8 cellular contexts compared by ENCODE assay signal in the genomic region with DNA sequence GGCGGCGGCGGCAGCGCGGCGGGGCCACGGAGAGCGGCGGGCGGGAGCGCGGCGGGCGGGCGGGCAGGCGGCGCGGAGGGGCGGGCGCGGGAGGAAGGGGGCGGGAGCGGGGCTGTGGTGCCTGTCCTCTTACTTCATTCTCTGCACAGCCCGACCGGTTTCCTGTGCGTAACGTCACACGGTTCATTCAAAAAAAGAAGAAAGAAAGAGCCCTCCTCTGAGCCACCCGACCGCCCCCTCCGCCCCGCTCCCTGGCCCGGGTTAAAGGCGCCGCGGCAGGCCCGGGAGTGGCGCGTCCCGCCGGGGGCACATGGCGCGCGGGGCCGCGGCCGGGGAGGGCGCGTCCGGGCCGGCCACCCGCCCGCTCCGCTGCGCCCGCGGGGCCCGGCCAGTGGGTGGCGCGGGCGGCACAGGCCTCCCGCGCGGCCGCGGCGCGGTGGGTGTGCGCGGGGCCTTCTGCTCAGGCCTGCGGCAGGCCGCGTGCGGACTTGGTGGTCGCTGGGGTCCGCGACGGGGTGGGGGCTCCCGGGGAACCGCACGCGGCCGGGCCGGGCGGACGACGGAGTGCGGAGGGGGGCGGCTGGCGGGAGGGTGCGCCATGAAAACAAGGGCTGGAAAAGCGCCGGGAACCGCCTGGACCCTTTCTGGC. TPM values are rescaled to one million over a fixed set of nuclear protein-coding genes. Genes with fewer than 3 reads are reported as not detected.
DNase-seq lines count a peak whose midpoint lies in the region; ATAC-seq, FAIRE-seq and TF ChIP-seq lines count a peak whose summit lies in the region.

No MANE protein-coding gene starts in this region.

- peak overlapping the region; percentile 87 for H3K4me3 Mint-ChIP-seq in activated B cell treated with CpG ODN at 0.5 μM for 24 hours

- no peak for TF ChIP-seq EP300 in A549 (IDR thresholded peaks at IDR 0.05)

- peaks cover 10% of the 10 kb centered on the region for H3K27me3 ChIP-seq in keratinocyte (ENCODE audit: control insufficient read depth, extremely low read depth, insufficient read depth, low read length)

- H2AFZ ChIP-seq in keratinocyte (ENCODE audit: control insufficient read depth, low read length): peak overlapping the region; percentile 82

- H3K27me3 Mint-ChIP-seq in activated B cell treated with CpG ODN at 0.5 μM for 24 hours: no peaks in the 10 kb centered on the region

- no peaks in the 10 kb centered on the region for H3K9me3 ChIP-seq in A549
- no peaks in the 10 kb centered on the region for H3K9me3 ChIP-seq in keratinocyte (ENCODE audit: control insufficient read depth, low read depth, low read length)

- TF ChIP-seq POLR2A in A549 (IDR thresholded peaks at IDR 0.05; ENCODE audit: low read length): no peak
- peak; percentile 28 for TF ChIP-seq POLR2A in GM18526 (IDR thresholded peaks at IDR 0.05; ENCODE audit: extremely low read depth, insufficient read length)

- intact Hi-C loops in activated B cell treated with CpG ODN at 0.5 μM for 24 hours (cut with micrococcal nuclease): loop anchor here (1.0 to 5.0 kb wide), 7 partner anchors 8 to 798 kb away; a partner anchor contains a TSS

- no peak for TF ChIP-seq RAD21 in A549 (conservative IDR thresholded peaks at IDR 0.05 in 1 of 2, IDR thresholded peaks at IDR 0.05 in 1 of 2)

- CTCF ChIA-PET in A549 (lab: Yijun Ruan, JAX) (interaction anchor here (1.0 kb wide), 3 partner anchors 139 to 304 kb away, joined by 3 read pairs; no protein-coding TSS in a partner anchor), activated B cell treated with CpG ODN at 0.5 μM for 24 hours (lab: Charles Lee) (interaction anchor here (1.0 to 11.8 kb wide), 4 partner anchors 166 to 301 kb away, joined by 4 to 166 read pairs (median 59); no protein-coding TSS in a partner anchor)

- peak overlapping the region; percentile 85 for H3K27ac Mint-ChIP-seq in activated B cell treated with CpG ODN at 0.5 μM for 24 hours

- peak overlapping the region; percentile 81 for H3K4me2 ChIP-seq in A549
- peak overlapping the region; percentile 80 for H3K4me2 ChIP-seq in keratinocyte (ENCODE audit: control insufficient read depth, extremely low read depth, insufficient read depth, low read depth, low read length)

- H3K36me3 Mint-ChIP-seq in activated B cell treated with CpG ODN at 0.5 μM for 24 hours (ENCODE audit: low read depth): peaks cover 40% of the 10 kb centered on the region

- POLR2A ChIA-PET in A549 (lab: Yijun Ruan, JAX): no interaction called here
- POLR2A ChIA-PET in activated B cell treated with CpG ODN at 0.5 μM for 24 hours (lab: Charles Lee): interaction anchor here (0.6 to 7.1 kb wide), 14 partner anchors 8 to 304 kb away, joined by 3 to 162 read pairs (median 22); no protein-coding TSS in a partner anchor

- H3K27ac ChIP-seq in A549 (peak overlapping the region; percentile 85 to 94), caudate nucleus (ENCODE audit: low read depth, low read length) (peak overlapping the region; percentile 49), keratinocyte (ENCODE audit: control insufficient read depth, insufficient read depth, low read length) (peak overlapping the region; percentile 39)

- peak overlapping the region; percentile 51 for H3K4me3 ChIP-seq in A549
- H3K4me3 ChIP-seq in keratinocyte (ENCODE audit: control insufficient read depth in 2 of 3, extremely low read depth in 1 of 3, insufficient read depth in 2 of 3, low read depth in 1 of 3, low read length in 3 of 3): peak overlapping the region; percentile 49 to 63 (median 60)

- DNase-seq in A549 (ENCODE audit: low read depth in 1 of 2, low spot score in 1 of 2): peak; percentile 28 to 60
- DNase-seq in NCI-H2171 treated with DMSO at 0.1 percent for 48 hours (lab: John Stamatoyannopoulos, UW): peak; percentile 79
- peak; percentile 78 for DNase-seq in activated B cell treated with CpG ODN at 0.5 μM for 24 hours
- DNase-seq in caudate nucleus (lab: John Stamatoyannopoulos, UW): peak in 58 of 61 donors; percentile 31 to 89 (median 72)
- DNase-seq in keratinocyte (ENCODE audit: low read depth, low spot score): no peak
- DNase-seq in stimulated activated CD4-positive, alpha-beta T cell treated with anti-CD3 and anti-CD28 coated beads, Interleukin-15, amount 100 ng/mL, for 24 hours: peak; percentile 87

- H3K36me3 ChIP-seq in keratinocyte (ENCODE audit: control insufficient read depth in 2 of 2, extremely low read depth in 1 of 2, insufficient read depth in 2 of 2, low read length in 2 of 2): no peaks in the 10 kb centered on the region

- WGBS in A549 (ENCODE audit: missing lambda C conversion rate): 2% methylated on average over 7 of the region's 94 CpGs

- FAIRE-seq in A549 (lab: Jason Lieb, UNC) (no peak), keratinocyte (lab: Jason Lieb, UNC) (no peak)

- H3K4me1 ChIP-seq in A549: peaks cover 15% of the 10 kb centered on the region; the same call in 1 of the 3 replicates
- H3K4me1 ChIP-seq in keratinocyte (ENCODE audit: control insufficient read depth, extremely low read depth, insufficient read depth, low read length): peaks cover 20% of the 10 kb centered on the region

- H3K9ac ChIP-seq in keratinocyte (ENCODE audit: control insufficient read depth, extremely low read depth, insufficient read depth, low read length): peak overlapping the region; percentile 76

- dilution Hi-C loops in keratinocyte (cut with MboI; ENCODE audit: extremely low pct_ligation_motif_present, low sequenced_read_pairs): loop anchor here (25.0 kb wide), 1 partner anchor 308 kb away; no protein-coding TSS in a partner anchor

- H3K4me1 Mint-ChIP-seq in activated B cell treated with CpG ODN at 0.5 μM for 24 hours: peaks cover 49% of the 10 kb centered on the region

- peak; percentile 33 for TF ChIP-seq CTCF in A549 (IDR thresholded peaks at IDR 0.05)
- TF ChIP-seq CTCF in activated B cell treated with CpG ODN at 0.5 μM for 24 hours (IDR thresholded peaks at IDR 0.05): no peak
- peak in 1 of 3 experiments; percentile 31 for TF ChIP-seq CTCF in keratinocyte (optimal IDR thresholded peaks at IDR 0.05 in 1 of 3, IDR thresholded peaks at IDR 0.05 in 1 of 3, conservative IDR thresholded peaks at IDR 0.05 in 1 of 3; ENCODE audit: extremely low read depth in 1 of 3, insufficient read depth in 2 of 3, low read length in 3 of 3)

- no peaks in the 10 kb centered on the region for H4K20me1 ChIP-seq in keratinocyte (ENCODE audit: control insufficient read depth, extremely low read depth, insufficient read depth, low read length)

- ATAC-seq in A549 (peak; percentile 74 to 89), HG03064 (IDR thresholded peaks at IDR 0.05; ENCODE audit: low read depth, unreplicated experiment) (peak; percentile 43), activated B cell treated with CpG ODN at 0.5 μM for 24 hours (ENCODE audit: low read depth) (peak; percentile 77)

- H3K9me3 Mint-ChIP-seq in activated B cell treated with CpG ODN at 0.5 μM for 24 hours: no peaks in the 10 kb centered on the region

- no peaks in the 10 kb centered on the region for H3K79me2 ChIP-seq in keratinocyte (ENCODE audit: control insufficient read depth, insufficient read depth, low read length)

- no peaks in the 10 kb centered on the region for H3K9me1 ChIP-seq in keratinocyte (ENCODE audit: control insufficient read depth, extremely low read depth, insufficient read depth, low read length)

TF ChIP-seq in A549, 52 proteins besides CTCF, POLR2A, EP300 and RAD21:
- TF ChIP-seq CEBPB (IDR thresholded peaks at IDR 0.05) (no peak), JUN (IDR thresholded peaks at IDR 0.05) (0 out of 5 replicates have a peak, but pooled peaks of 1 of the 2 experiments have one; percentile 16), FOSB (CRISPR knock-in tag; IDR thresholded peaks at IDR 0.05) (no peak)

RNA-seq across cellular contexts. Expression of a gene that starts 0.6 kb away (rescaled TPM):
- 0.50 and 0.53 TPM in 2 replicates for polyA plus RNA-seq in A549 (2011; rRNA removed)
- polyA plus RNA-seq in A549 (2012; cell fraction: cytosol; rRNA removed): 0.28 and 0.31 TPM in 2 replicates
- 0.19 and 0.31 TPM in 2 replicates for polyA plus RNA-seq in A549 (2012; cell fraction: nucleus; rRNA removed)
- polyA plus RNA-seq in A549 (2017; fragmentation: RNase III; extraction: RNeasy Plus Mini Kit Qiagen cat#74134 plus additional on column Dnase treatment): 0.56 to 0.66 TPM (median 0.61 TPM) in 3 replicates
- polyA minus RNA-seq in A549 (2011; rRNA and poly(A)+ RNA removed): 0.73 and 0.99 TPM in 2 replicates
- 125 and 145 TPM in 2 replicates for total RNA-seq in activated B cell treated with CpG ODN at 0.5 μM for 24 hours
- 0.09 to 0.36 TPM (median 0.30 TPM) in 3 replicates for polyA plus RNA-seq in keratinocyte
- 0.31 TPM for polyA plus RNA-seq in keratinocyte (2011; ENCODE audit: low read depth)
- 0.11 and 0.13 TPM in 2 replicates for polyA plus RNA-seq in keratinocyte (2011; cell fraction: cytosol; rRNA removed)
- polyA plus RNA-seq in keratinocyte (2011; cell fraction: nucleus; rRNA removed): 0.23 and 0.43 TPM in 2 replicates
- 0.30 and 0.39 TPM in 2 replicates for polyA plus RNA-seq in keratinocyte (2012; ENCODE audit: low replicate concordance)
- 0.23 to 0.36 TPM (median 0.32 TPM) in 3 replicates for polyA minus RNA-seq in keratinocyte
- 0.38 TPM for polyA minus RNA-seq in keratinocyte (2011; cell fraction: cytosol; rRNA and poly(A)+ RNA removed)
- 0.53 and 0.54 TPM in 2 replicates for polyA minus RNA-seq in keratinocyte (2011; cell fraction: nucleus; rRNA and poly(A)+ RNA removed)

RNA-seq across cellular contexts. Expression of a gene that starts 46.8 kb away (rescaled TPM):
- 21.2 and 22.6 TPM in 2 replicates for polyA plus RNA-seq in A549 (2011; rRNA removed)
- polyA plus RNA-seq in A549 (2012; cell fraction: cytosol; rRNA removed): 10.7 and 11.0 TPM in 2 replicates
- polyA plus RNA-seq in A549 (2012; cell fraction: nucleus; rRNA removed): 6.3 and 10.4 TPM in 2 replicates
- polyA plus RNA-seq in A549 (2017; fragmentation: RNase III; extraction: RNeasy Plus Mini Kit Qiagen cat#74134 plus additional on column Dnase treatment): 10.4 to 14.2 TPM (median 13.6 TPM) in 3 replicates
- 24.6 and 28.7 TPM in 2 replicates for polyA minus RNA-seq in A549 (2011; rRNA and poly(A)+ RNA removed)
- 15.0 and 15.3 TPM in 2 replicates for total RNA-seq in activated B cell treated with CpG ODN at 0.5 μM for 24 hours
- polyA plus RNA-seq in keratinocyte: 58.3 to 86.4 TPM (median 68.6 TPM) in 3 replicates
- polyA plus RNA-seq in keratinocyte (2011; ENCODE audit: low read depth): 113 TPM
- polyA plus RNA-seq in keratinocyte (2011; cell fraction: cytosol; rRNA removed): 58.8 and 75.5 TPM in 2 replicates
- polyA plus RNA-seq in keratinocyte (2011; cell fraction: nucleus; rRNA removed): 78.1 and 96.1 TPM in 2 replicates
- 74.3 and 90.7 TPM in 2 replicates for polyA plus RNA-seq in keratinocyte (2012; ENCODE audit: low replicate concordance)
- 51.8 to 112 TPM (median 65.3 TPM) in 3 replicates for polyA minus RNA-seq in keratinocyte
- 69.1 TPM for polyA minus RNA-seq in keratinocyte (2011; cell fraction: cytosol; rRNA and poly(A)+ RNA removed)
- polyA minus RNA-seq in keratinocyte (2011; cell fraction: nucleus; rRNA and poly(A)+ RNA removed): 45.9 and 80.5 TPM in 2 replicates

Comparison
In these comparisons a context has a peak if more than half of its experiments do, and no peak if none do; other contexts are left out.
1. H3K27ac ChIP-seq: peak in every context shown above with its lines; median percentile 90 in A549; 49 in caudate nucleus; 39 in keratinocyte.